ENCODE assay signal across 3 cellular contexts in the genomic region with DNA sequence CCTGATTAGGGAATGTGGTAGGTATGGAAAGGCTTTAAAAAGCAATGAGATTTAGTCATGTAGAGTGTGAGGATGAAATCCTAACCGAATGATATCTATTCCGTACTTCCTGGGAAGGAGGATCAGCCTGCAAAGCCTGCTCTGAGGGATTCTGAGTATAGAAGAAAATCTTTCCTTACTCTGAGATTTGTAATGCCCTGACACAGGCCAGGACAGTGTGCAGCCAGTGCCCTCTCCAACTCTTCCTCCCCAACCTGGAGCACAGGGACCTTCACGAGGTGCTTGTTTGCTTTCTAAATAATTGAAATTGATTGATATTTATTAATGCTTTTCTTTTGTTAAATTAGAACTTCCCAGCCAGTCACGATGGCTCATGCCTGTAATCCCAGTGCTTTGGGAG.
A peak's percentile ranks its signal among the peaks of the same experiment; 100 is the strongest.
TF ChIP-seq lines count a peak whose summit lies in the region.

No MANE protein-coding gene starts in this region.

TF ChIP-seq in SK-N-SH treated with all-trans-retinoic acid at 6 μM for 48 hours, 23 proteins besides CTCF, POLR2A, EP300 and RAD21 (continued from another document):
- TF ChIP-seq, protein P1, sequence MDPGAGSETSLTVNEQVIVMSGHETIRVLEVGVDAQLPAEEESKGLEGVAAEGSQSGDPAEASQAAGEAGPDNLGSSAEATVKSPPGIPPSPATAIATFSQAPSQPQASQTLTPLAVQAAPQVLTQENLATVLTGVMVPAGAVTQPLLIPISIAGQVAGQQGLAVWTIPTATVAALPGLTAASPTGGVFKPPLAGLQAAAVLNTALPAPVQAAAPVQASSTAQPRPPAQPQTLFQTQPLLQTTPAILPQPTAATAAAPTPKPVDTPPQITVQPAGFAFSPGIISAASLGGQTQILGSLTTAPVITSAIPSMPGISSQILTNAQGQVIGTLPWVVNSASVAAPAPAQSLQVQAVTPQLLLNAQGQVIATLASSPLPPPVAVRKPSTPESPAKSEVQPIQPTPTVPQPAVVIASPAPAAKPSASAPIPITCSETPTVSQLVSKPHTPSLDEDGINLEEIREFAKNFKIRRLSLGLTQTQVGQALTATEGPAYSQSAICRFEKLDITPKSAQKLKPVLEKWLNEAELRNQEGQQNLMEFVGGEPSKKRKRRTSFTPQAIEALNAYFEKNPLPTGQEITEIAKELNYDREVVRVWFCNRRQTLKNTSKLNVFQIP (CRISPR knock-in tag; IDR thresholded peaks at IDR 0.05; ENCODE audit: borderline replicate concordance, low read depth) = no peak
- no peak for TF ChIP-seq TCF4 (CRISPR knock-in tag; IDR thresholded peaks at IDR 0.05; ENCODE audit: borderline replicate concordance)
- no peak for TF ChIP-seq ZC3H10 (CRISPR knock-in tag; IDR thresholded peaks at IDR 0.05)
- no peak for TF ChIP-seq CSDC2 (CRISPR knock-in tag; IDR thresholded peaks at IDR 0.05)

TF ChIP-seq in SK-N-SH, 30 proteins besides CTCF, POLR2A, EP300 and RAD21 (continued from another document):
- TF ChIP-seq GABPA (IDR thresholded peaks at IDR 0.05; ENCODE audit: low read depth) (no peak), NFIC (IDR thresholded peaks at IDR 0.05; ENCODE audit: borderline replicate concordance) (no peak), RCOR1 (IDR thresholded peaks at IDR 0.05; ENCODE audit: low read length) (no peak), RXRA (IDR thresholded peaks at IDR 0.05; ENCODE audit: borderline replicate concordance, low read depth) (no peak), MEF2A (IDR thresholded peaks at IDR 0.05; ENCODE audit: borderline replicate concordance, low read depth) (no peak)

TF ChIP-seq in HepG2, 621 proteins besides CTCF, POLR2A, EP300 and RAD21 (continued from another document):
- TF ChIP-seq, protein P2, sequence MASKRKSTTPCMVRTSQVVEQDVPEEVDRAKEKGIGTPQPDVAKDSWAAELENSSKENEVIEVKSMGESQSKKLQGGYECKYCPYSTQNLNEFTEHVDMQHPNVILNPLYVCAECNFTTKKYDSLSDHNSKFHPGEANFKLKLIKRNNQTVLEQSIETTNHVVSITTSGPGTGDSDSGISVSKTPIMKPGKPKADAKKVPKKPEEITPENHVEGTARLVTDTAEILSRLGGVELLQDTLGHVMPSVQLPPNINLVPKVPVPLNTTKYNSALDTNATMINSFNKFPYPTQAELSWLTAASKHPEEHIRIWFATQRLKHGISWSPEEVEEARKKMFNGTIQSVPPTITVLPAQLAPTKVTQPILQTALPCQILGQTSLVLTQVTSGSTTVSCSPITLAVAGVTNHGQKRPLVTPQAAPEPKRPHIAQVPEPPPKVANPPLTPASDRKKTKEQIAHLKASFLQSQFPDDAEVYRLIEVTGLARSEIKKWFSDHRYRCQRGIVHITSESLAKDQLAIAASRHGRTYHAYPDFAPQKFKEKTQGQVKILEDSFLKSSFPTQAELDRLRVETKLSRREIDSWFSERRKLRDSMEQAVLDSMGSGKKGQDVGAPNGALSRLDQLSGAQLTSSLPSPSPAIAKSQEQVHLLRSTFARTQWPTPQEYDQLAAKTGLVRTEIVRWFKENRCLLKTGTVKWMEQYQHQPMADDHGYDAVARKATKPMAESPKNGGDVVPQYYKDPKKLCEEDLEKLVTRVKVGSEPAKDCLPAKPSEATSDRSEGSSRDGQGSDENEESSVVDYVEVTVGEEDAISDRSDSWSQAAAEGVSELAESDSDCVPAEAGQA (IDR thresholded peaks at IDR 0.05; ENCODE audit: low read depth) = no peak
- TF ChIP-seq, protein P2 (CRISPR knock-in tag; IDR thresholded peaks at IDR 0.05; ENCODE audit: borderline replicate concordance) = no peak
- peak; percentile 91 for TF ChIP-seq RBM22 (optimal IDR thresholded peaks at IDR 0.05; ENCODE audit: low read length)
